In the genomic region with DNA sequence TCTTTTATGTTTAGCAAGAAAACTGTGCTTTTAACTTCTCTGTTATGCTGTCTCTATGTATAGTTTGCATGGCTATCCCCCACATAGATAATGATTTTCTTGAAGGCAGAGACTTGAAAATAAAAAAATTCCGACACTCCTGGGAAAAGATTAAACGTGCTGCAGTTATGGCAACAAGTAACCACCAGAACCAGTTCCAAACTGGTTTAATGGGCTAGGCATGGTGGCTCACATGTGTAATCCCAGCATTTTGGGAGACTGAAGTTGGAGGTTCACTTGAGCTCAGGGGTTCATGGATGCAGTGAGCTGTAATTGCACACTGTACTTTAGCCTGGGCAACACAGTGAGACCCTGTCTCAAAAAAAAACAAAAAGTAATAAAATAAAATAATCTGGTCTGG, we compare ENCODE assay signal across 17 cellular contexts.
"Had no signal": no experiment of that assay in that cellular context is flagged by ENCODE, and none has a peak within 500 bp of the region (broad histone marks: within the 10 kb centered on the region; RNA-seq: fewer than 3 reads in every experiment).

No MANE protein-coding gene starts in this region.

- H3K9me3 ChIP-seq: Peyer's patch had no signal

- H3K27ac ChIP-seq: Peyer's patch, SJCRH30 had no signal

- H3K4me1 ChIP-seq: Peyer's patch, SJCRH30 had no signal

- H3K4me3 ChIP-seq: MG63, Peyer's patch, SJCRH30 had no signal

- H3K36me3 ChIP-seq: MG63, Peyer's patch, SJCRH30 had no signal

- H3K27me3 ChIP-seq: Peyer's patch, SJCRH30 had no signal

- DNase-seq: KBM-7, MG63, NCI-H1092, NCI-H1105 treated with DMSO at 0.1 percent for 48 hours, NCI-H1417 treated with DMSO at 0.1 percent for 48 hours, NCI-H146, NCI-H1694 treated with DMSO at 0.1 percent for 48 hours, NCI-H1930, NCI-H2081, NCI-H2107, NCI-H2227 treated with DMSO at 0.1 percent for 48 hours, NCI-H524 treated with DMSO at 0.1 percent for 48 hours, NCI-H69, NCI-H774, Peyer's patch, SHP77 treated with DMSO at 0.1 percent for 48 hours, SJCRH30 had no signal
